Comparison of ENCODE assay signal across 3 cellular contexts in genomic region chr17:77660524-77660923, GRCh38.
"Had no signal": no experiment of that assay in that cellular context is flagged by ENCODE, and none has a peak within 500 bp of the region (broad histone marks: within the 10 kb centered on the region; RNA-seq: fewer than 3 reads in every experiment).

No MANE protein-coding gene starts in this region.

- DNase-seq: GDM1, GF-D8 had no signal

- H3K4me3 ChIP-seq: GM12878 had no signal

- ATAC-seq: GM12878 had no signal
